In genomic region chr2:170713280-170714155, GRCh38 we compare ENCODE assay signal across 10 cellular contexts. TPM values are rescaled to one million over a fixed set of nuclear protein-coding genes. Genes with fewer than 3 reads are reported as not detected.
A peak's percentile ranks its signal among the peaks of the same experiment; 100 is the strongest.
DNase-seq lines count a peak whose midpoint lies in the region; ATAC-seq, FAIRE-seq and TF ChIP-seq lines count a peak whose summit lies in the region.
"Had no signal": no experiment of that assay in that cellular context is flagged by ENCODE, and none has a peak within 500 bp of the region (broad histone marks: within the 10 kb centered on the region; RNA-seq: fewer than 3 reads in every experiment).

No MANE protein-coding gene starts in this region.

- no peak overlapping the region for H3K27ac Mint-ChIP-seq in type B pancreatic cell

- SMC1A ChIA-PET in GM12878 (lab: Charles Lee; ENCODE audit: uncharacterized antibody, unreplicated experiment), result interaction anchor here (0.6 to 1.0 kb wide), 4 partner anchors 26 to 180 kb away, joined by 3 to 4 read pairs (median 3); no protein-coding TSS in a partner anchor

- peaks cover 9% of the 10 kb centered on the region for H3K9me3 Mint-ChIP-seq in type B pancreatic cell

- H3K36me3 Mint-ChIP-seq in type B pancreatic cell, result no peaks in the 10 kb centered on the region

- H3K4me3 ChIP-seq in heart right ventricle, result peak overlapping the region; percentile 27 to 63 (median 56)
- peak overlapping the region; percentile 55; the same call in 1 of the 2 replicates for H3K4me3 ChIP-seq in GM12878
- peak overlapping the region; percentile 61 for H3K4me3 ChIP-seq in mesodermal cell (ENCODE audit: extremely low read depth, insufficient read depth, low read length, poor library complexity, severe bottlenecking)

- no peaks in the 10 kb centered on the region for H3K79me2 ChIP-seq in GM12878 (ENCODE audit: control insufficient read depth, insufficient read depth, low read length)

- H3K27ac ChIP-seq in heart right ventricle (peak overlapping the region in 1 of 10 donors; percentile 45), GM12878 (ENCODE audit: control insufficient read depth, insufficient read depth) (no peak overlapping the region), mesodermal cell (ENCODE audit: low read depth, low read length, severe bottlenecking) (no peak overlapping the region)

- H3K27me3 ChIP-seq in heart right ventricle (peaks cover 41 to 100% (median 97%) of the 10 kb centered on the region in 7 donors), GM12878 (replicated peaks in 1 of 2; ENCODE audit: control insufficient read depth in 2 of 2, insufficient read depth in 2 of 2, low read length in 1 of 2) (peaks cover 29 to 39% of the 10 kb centered on the region in 2 experiments)

- no peak overlapping the region for H2AFZ ChIP-seq in GM12878 (ENCODE audit: control insufficient read depth, low read depth, low read length)

- DNase-seq in heart right ventricle (peak in 1 of 2 donors; percentile 15), cardiac septum (ENCODE audit: low spot score) (no peak), GM12878 (ENCODE audit: low read depth, low spot score) (no peak), type B pancreatic cell (ENCODE audit: extremely low spot score, unreplicated experiment) (no peak), LoVo (ENCODE audit: low spot score) (no peak)
- DNase-seq: NCI-H1417 treated with DMSO at 0.1 percent for 48 hours had no signal

- H4K20me1 ChIP-seq in GM12878 (ENCODE audit: control insufficient read depth, insufficient read depth), result no peaks in the 10 kb centered on the region; the same call in 1 of the 2 replicates

- TF ChIP-seq EP300 in GM12878 (IDR thresholded peaks at IDR 0.05; ENCODE audit: borderline replicate concordance in 1 of 2, control insufficient read depth in 1 of 2, low read depth in 2 of 2, low read length in 2 of 2), result no peak

- intact Hi-C loops in heart right ventricle (cut with DNase I), result loop anchor here in 6 of 10 donors (10.0 kb wide), 5 partner anchors 101 to 309 kb away; partner anchors contain the start of gene GAD1 (in 1 of the 6)
- intact Hi-C loops in cardiac septum (cut with DNase I), result loop anchor here (5.0 to 10.0 kb wide), 2 partner anchors 226 to 309 kb away; no protein-coding TSS in a partner anchor
- intact Hi-C loops in GM12878 (cut with micrococcal nuclease; ENCODE audit: unreplicated experiment), result loop anchor here (5.0 kb wide), 1 partner anchor 99 kb away; no protein-coding TSS in a partner anchor

- TF ChIP-seq RAD21 in GM12878 (IDR thresholded peaks at IDR 0.05; ENCODE audit: insufficient read depth, low read depth, low read length), result no peak

- no peak overlapping the region for H3K9ac ChIP-seq in GM12878 (ENCODE audit: control insufficient read depth, insufficient read depth, low read length)

- no TSS peak for BruUV-seq in GM12878 (replicated peaks; lab: Mats Ljungman, UMichigan)

- peaks cover 84% of the 10 kb centered on the region for H3K27me3 Mint-ChIP-seq in type B pancreatic cell

- FAIRE-seq in GM12878 (lab: Jason Lieb, UNC), result no peak

- H3K4me1 ChIP-seq in heart right ventricle (peaks cover 12 to 50% (median 36%) of the 10 kb centered on the region in 9 donors), GM12878 (ENCODE audit: control insufficient read depth, insufficient read depth, low read length) (no peaks in the 10 kb centered on the region; the same call in 1 of the 2 replicates), mesodermal cell (ENCODE audit: control insufficient read depth, insufficient read depth, low read length, poor library complexity, severe bottlenecking) (peaks cover 11% of the 10 kb centered on the region)

- peak overlapping the region; percentile 76; the same call in 1 of the 2 replicates for H3K4me2 ChIP-seq in GM12878 (ENCODE audit: control insufficient read depth, insufficient read depth)

- 2 to 5% methylated on average over 54 to 79 of the region's 81 CpGs for WGBS in heart right ventricle, 2 donors
- 58% methylated on average over 50 of the region's 81 CpGs for WGBS in GM12878 (ENCODE audit: insufficient coverage, insufficient replicate concordance, low lambda C conversion rate, missing lambda C conversion rate)
- 2 to 4% methylated on average over 56 to 59 of the region's 81 CpGs for WGBS in mesodermal cell (ENCODE audit: insufficient coverage in 2 of 2), 2 experiments

- peak in 3 of 8 donors; percentile 3 to 32 (median 14) for ATAC-seq in heart right ventricle
- peak; percentile 35 for ATAC-seq in GM12878
- ATAC-seq in HG03097 (IDR thresholded peaks at IDR 0.05; ENCODE audit: low FRiP score, unreplicated experiment), result no peak
- no peak for ATAC-seq in GM18502 (IDR thresholded peaks at IDR 0.05; ENCODE audit: poor library complexity, unreplicated experiment)

- no peak for TF ChIP-seq POLR2A in GM12878 (IDR thresholded peaks at IDR 0.05; ENCODE audit: low read depth, low read length)

- POLR2A ChIA-PET in GM12878 (lab: Charles Lee), result no interaction called here

- CTCF ChIA-PET in GM12878 (lab: Yijun Ruan, JAX), result interaction anchor here (0.6 to 1.5 kb wide), 3 partner anchors 103 to 316 kb away, joined by 3 to 6 read pairs (median 3); partner anchors contain the start of gene GAD1

- H3K4me1 Mint-ChIP-seq in type B pancreatic cell (ENCODE audit: unreplicated experiment), result peaks cover 18% of the 10 kb centered on the region

- H3K4me3 Mint-ChIP-seq in type B pancreatic cell, result peak overlapping the region; percentile 79

- TF ChIP-seq CTCF in heart right ventricle (IDR thresholded peaks at IDR 0.05) (no peak), GM12878 (IDR thresholded peaks at IDR 0.05 in 2 of 3, conservative IDR thresholded peaks at IDR 0.05 in 1 of 3; ENCODE audit: control insufficient read depth in 2 of 3, extremely low read depth in 1 of 3, insufficient read depth in 1 of 3, low read depth in 3 of 3, low read length in 3 of 3) (no peak), type B pancreatic cell (conservative IDR thresholded peaks at IDR 0.05) (no peak)

- H3K9me3 ChIP-seq in heart right ventricle (no peaks in the 10 kb centered on the region), GM12878 (replicated peaks; ENCODE audit: control insufficient read depth, insufficient read depth, low read length) (no peaks in the 10 kb centered on the region; the same call in 2 of the 3 replicates), mesodermal cell (ENCODE audit: control insufficient read depth, low read length) (no peaks in the 10 kb centered on the region)

- H3K36me3 ChIP-seq in heart right ventricle (no peaks in the 10 kb centered on the region), GM12878 (ENCODE audit: control insufficient read depth in 2 of 2, insufficient read depth in 2 of 2, low read length in 1 of 2) (no peaks in the 10 kb centered on the region), mesodermal cell (ENCODE audit: control insufficient read depth, insufficient read depth, low read length) (no peaks in the 10 kb centered on the region)

- RAD21 ChIA-PET in GM12878 (lab: Charles Lee; ENCODE audit: unreplicated experiment), result interaction anchor here (1.2 to 1.3 kb wide), 2 partner anchors 34 to 226 kb away, joined by 3 to 4 read pairs; no protein-coding TSS in a partner anchor

- in situ Hi-C loops in GM12878 (cut with MboI), result no loop called here

TF ChIP-seq in GM12878, 131 proteins besides CTCF, POLR2A, EP300 and RAD21 (continues in another document):
- TF ChIP-seq IKZF1 (conservative IDR thresholded peaks at IDR 0.05) (0 out of 2 replicates have a peak, but pooled peaks have one; percentile 4), SRF (IDR thresholded peaks at IDR 0.05; ENCODE audit: low read depth in 2 of 2, low read length in 2 of 2) (no peak)

RNA-seq across cellular contexts. Expression of gene SP5, which starts 1.6 kb away (rescaled TPM):
- total RNA-seq in heart right ventricle (under 1 TPM in 8 of 10 donors, not detected in 2; 0.15 to 0.97 (median 0.45) TPM), cardiac septum (0.92 TPM), GM12878 (2014; rRNA removed) (not detected in 2 replicates), GM12878 (2014; rRNA removed; fragmentation: Illumina TruSeq; extraction: Trizol) (not detected in 2 replicates), GM12878 (2021) (not detected in 2 replicates), type B pancreatic cell (ENCODE audit: low replicate concordance) (1.1 and 4.4 TPM in 2 replicates)
- polyA plus RNA-seq in heart right ventricle (under 1 TPM in 1 of 2 donors, not detected in 1; 0.12 TPM), GM12878 (2011; rRNA removed) (not detected in 2 replicates), GM12878 (2014; fragmentation: Illumina TruSeq; extraction: Trizol) (not detected in 2 replicates), GM12878 (2014; fragmentation: Nextera tagmentation; extraction: Ambion mirVana) (not detected), GM12878 (2014; rRNA removed) (not detected in 2 replicates), GM12878 (2016; fragmentation: Nextera tagmentation; extraction: Ambion mirVana) (not detected)
- not detected in 2 replicates for total RNA-seq in GM12878 (2013; cell fraction: nucleolus; rRNA removed)
- polyA plus RNA-seq in GM12878 (2011; ENCODE audit: low read depth), result not detected
- polyA plus RNA-seq in GM12878 (2011; cell fraction: cytosol; rRNA removed), result not detected in 2 replicates
- polyA plus RNA-seq in GM12878 (2011; cell fraction: nucleus; rRNA removed), result not detected in 2 replicates
- polyA plus RNA-seq in GM12878 (2012), result not detected in 2 replicates
- polyA minus RNA-seq in GM12878 (2011; rRNA and poly(A)+ RNA removed), result not detected in 2 replicates
- polyA minus RNA-seq in GM12878 (2011; cell fraction: cytosol; rRNA and poly(A)+ RNA removed), result not detected in 2 replicates
- not detected in 2 replicates for polyA minus RNA-seq in GM12878 (2011; cell fraction: nucleus; rRNA and poly(A)+ RNA removed)
- 10.0 TPM for polyA plus RNA-seq in mesodermal cell (2013, experiment 1 of 2)
- polyA plus RNA-seq in mesodermal cell (2013, experiment 2 of 2), result 6.6 TPM
- total RNA-seq: activated CD8-positive, alpha-beta memory T cell treated with anti-CD3 and anti-CD28 coated beads for 36 hours had no signal

RNA-seq across cellular contexts. Expression of gene ERICH2, which starts 56.7 kb away (rescaled TPM):
- total RNA-seq in heart right ventricle (1 to 10 TPM in 7 of 10 donors, under 1 TPM in 3; 0.46 to 2.3 (median 1.5) TPM), cardiac septum (1.7 TPM), GM12878 (2014; rRNA removed) (not detected in 2 replicates), GM12878 (2014; rRNA removed; fragmentation: Illumina TruSeq; extraction: Trizol) (not detected in 2 replicates), GM12878 (2021) (not detected in 2 replicates), type B pancreatic cell (ENCODE audit: low replicate concordance) (not detected in 2 replicates)
- polyA plus RNA-seq in heart right ventricle (under 1 TPM; 0.45 to 0.66 TPM), GM12878 (2011; rRNA removed) (0.33 TPM in 1 of 2 replicates, not detected in the other), GM12878 (2014; fragmentation: Illumina TruSeq; extraction: Trizol) (not detected in 2 replicates), GM12878 (2014; fragmentation: Nextera tagmentation; extraction: Ambion mirVana) (not detected), GM12878 (2014; rRNA removed) (not detected in 2 replicates), GM12878 (2016; fragmentation: Nextera tagmentation; extraction: Ambion mirVana) (not detected)
- total RNA-seq in GM12878 (2013; cell fraction: nucleolus; rRNA removed), result not detected in 2 replicates
- polyA plus RNA-seq in GM12878 (2011; ENCODE audit: low read depth), result not detected
- polyA plus RNA-seq in GM12878 (2011; cell fraction: cytosol; rRNA removed), result not detected in 2 replicates
- polyA plus RNA-seq in GM12878 (2011; cell fraction: nucleus; rRNA removed), result not detected in 2 replicates
- not detected in 2 replicates for polyA plus RNA-seq in GM12878 (2012)
- polyA minus RNA-seq in GM12878 (2011; rRNA and poly(A)+ RNA removed), result not detected in 2 replicates
- not detected in 2 replicates for polyA minus RNA-seq in GM12878 (2011; cell fraction: cytosol; rRNA and poly(A)+ RNA removed)
- polyA minus RNA-seq in GM12878 (2011; cell fraction: nucleus; rRNA and poly(A)+ RNA removed), result not detected in 2 replicates
- polyA plus RNA-seq in mesodermal cell (2013, experiment 1 of 2), result 3.1 TPM
- 4.3 TPM for polyA plus RNA-seq in mesodermal cell (2013, experiment 2 of 2)
- total RNA-seq: activated CD8-positive, alpha-beta memory T cell treated with anti-CD3 and anti-CD28 coated beads for 36 hours had no signal
